In the genomic region with DNA sequence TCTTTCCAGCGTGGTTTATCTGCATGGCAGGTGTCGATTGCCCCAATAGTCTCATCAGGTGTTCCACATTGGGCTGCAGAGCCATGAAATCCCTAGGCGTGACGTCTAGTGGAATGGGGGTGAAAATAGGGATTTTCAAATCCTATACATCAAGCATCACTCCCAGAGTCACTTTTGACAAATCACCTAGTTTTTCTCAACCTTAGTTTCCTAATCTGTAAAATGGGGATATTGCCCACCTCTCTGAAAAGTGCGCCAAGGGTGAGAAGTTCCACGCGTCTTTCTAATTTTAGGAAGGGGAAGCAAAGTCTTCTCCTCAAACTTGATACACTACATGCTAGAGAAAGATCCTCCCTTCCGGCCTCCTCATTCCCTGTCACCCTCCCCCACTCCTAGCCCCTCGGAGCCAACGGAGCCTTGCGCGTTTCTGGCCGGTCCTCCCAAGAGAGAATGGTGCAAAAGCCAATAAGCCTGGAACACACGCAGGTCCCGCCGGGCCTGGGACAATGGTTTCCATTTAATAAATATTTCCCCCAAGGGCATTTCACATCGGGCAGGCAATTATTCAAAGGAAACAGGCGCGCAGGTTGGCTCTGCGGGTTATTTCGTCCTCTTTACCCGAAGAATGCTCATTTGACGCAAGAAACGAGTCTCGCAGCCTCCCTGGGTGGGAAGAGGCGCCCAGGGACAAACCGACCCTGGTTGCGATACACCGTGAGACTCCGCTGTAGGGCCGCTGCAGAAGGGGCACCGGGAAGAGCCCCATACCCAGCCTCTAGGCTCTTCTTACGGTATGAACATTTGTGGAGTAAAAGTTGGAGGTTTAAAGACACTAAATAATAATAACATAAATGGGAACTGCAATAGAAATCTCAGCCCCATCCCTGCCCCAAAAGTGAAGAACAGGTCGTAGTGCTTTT, we compare ENCODE assay signal across 20 cellular contexts. TPM values are rescaled to one million over a fixed set of nuclear protein-coding genes. Genes with fewer than 3 reads are reported as not detected.
DNase-seq lines count a peak whose midpoint lies in the region; ATAC-seq and TF ChIP-seq lines count a peak whose summit lies in the region.
"Had no signal": no experiment of that assay in that cellular context is flagged by ENCODE, and none has a peak within 500 bp of the region (broad histone marks: within the 10 kb centered on the region; RNA-seq: fewer than 3 reads in every experiment).

No MANE protein-coding gene starts in this region.

- H3K27me3 Mint-ChIP-seq in brain (peaks cover 99% of the 10 kb centered on the region), mesothelial cell of epicardium (ENCODE audit: low read depth) (peaks cover 99% of the 10 kb centered on the region)

- ATAC-seq in heart left ventricle (no peak), GM21786 (IDR thresholded peaks at IDR 0.05; ENCODE audit: unreplicated experiment) (no peak)

- no peaks in the 10 kb centered on the region for H3K36me3 ChIP-seq in heart left ventricle
- H3K36me3 ChIP-seq: ascending aorta, left lung, pancreas had no signal

- no peaks in the 10 kb centered on the region for H3K36me3 Mint-ChIP-seq in brain
- no peaks in the 10 kb centered on the region for H3K36me3 Mint-ChIP-seq in mesothelial cell of epicardium

- DNase-seq in AG08396 (ENCODE audit: low spot score) = peak; percentile 3
- DNase-seq in ELF-1 (ENCODE audit: low read depth, low spot score) = peak; percentile 31
- no peak for DNase-seq in mesothelial cell of epicardium (ENCODE audit: low spot score in 2 of 2, unreplicated experiment in 2 of 2)
- DNase-seq in iPS-NIHi11 (ENCODE audit: low spot score) = no peak
- DNase-seq in heart left ventricle = no peak
- DNase-seq: activated effector memory CD4-positive, alpha-beta T cell treated with anti-CD3 and anti-CD28 coated beads, Interleukin-2, amount 50 U/mL, for 16 hours; AML-193; NCI-H1694 treated with DMSO at 0.1 percent for 48 hours; NCI-H446 treated with DMSO at 0.1 percent for 48 hours; SHP77 treated with DMSO at 0.1 percent for 48 hours; stimulated activated CD4-positive, alpha-beta T cell treated with anti-CD3 and anti-CD28 coated beads, Interleukin-4, amount 100 ng/mL, for 4 hours; stimulated activated CD8-positive, alpha-beta memory T cell treated with anti-CD3 and anti-CD28 coated beads, Interleukin-4, amount 100 ng/mL, for 48 hours; T-helper 2 cell; testis had no signal

- H3K4me3 Mint-ChIP-seq in brain (peak overlapping the region; percentile 78 to 84 (median 83)), mesothelial cell of epicardium (peak overlapping the region; percentile 63)

- H3K9me3 ChIP-seq in heart left ventricle = no peaks in the 10 kb centered on the region
- H3K9me3 ChIP-seq: ascending aorta, left lung, pancreas, testis had no signal

- no peak overlapping the region for H3K4me3 ChIP-seq in heart left ventricle
- H3K4me3 ChIP-seq: testis had no signal

- 3 to 5% (median 4%) methylated on average over 34 of the region's 34 CpGs for WGBS in heart left ventricle, 4 donors

- no peak for TF ChIP-seq POLR2A in heart left ventricle (IDR thresholded peaks at IDR 0.05)

- peaks cover 0 to 33% (median 5%) of the 10 kb centered on the region in 12 donors for H3K4me1 ChIP-seq in heart left ventricle

- intact Hi-C loops in heart left ventricle (cut with DNase I) = no loop called here

- peaks cover 58% of the 10 kb centered on the region for H3K4me1 Mint-ChIP-seq in brain
- peaks cover 26% of the 10 kb centered on the region for H3K4me1 Mint-ChIP-seq in mesothelial cell of epicardium

- H3K9me3 Mint-ChIP-seq in brain = peaks cover 0 to 7% (median 0%) of the 10 kb centered on the region in 5 experiments
- no peaks in the 10 kb centered on the region for H3K9me3 Mint-ChIP-seq in mesothelial cell of epicardium

- peaks cover 63 to 98% (median 90%) of the 10 kb centered on the region in 9 donors for H3K27me3 ChIP-seq in heart left ventricle
- H3K27me3 ChIP-seq: ascending aorta, testis had no signal

- H3K27ac Mint-ChIP-seq in brain = peak overlapping the region in 1 of 5 experiments; percentile 8
- no peak overlapping the region for H3K27ac Mint-ChIP-seq in mesothelial cell of epicardium

- no peak overlapping the region for H3K27ac ChIP-seq in heart left ventricle
- H3K27ac ChIP-seq: ascending aorta, left lung, pancreas, skin epidermis, testis had no signal

- TF ChIP-seq CTCF in brain (conservative IDR thresholded peaks at IDR 0.05) (no peak), mesothelial cell of epicardium (IDR thresholded peaks at IDR 0.05; ENCODE audit: unreplicated experiment) (no peak), heart left ventricle (IDR thresholded peaks at IDR 0.05) (no peak)

RNA-seq across cellular contexts. Expression of a gene that starts 1.2 kb away (rescaled TPM):
- polyA plus RNA-seq in brain (ENCODE audit: insufficient read depth, low read depth, low replicate concordance) = 0.15 TPM
- 0.18 to 0.44 TPM (median 0.18 TPM) in 3 replicates for total RNA-seq in mesothelial cell of epicardium
- not detected for total RNA-seq in heart left ventricle
- polyA plus RNA-seq in heart left ventricle = not detected
- total RNA-seq: ascending aorta, left lung, pancreas, testis had no signal
- polyA plus RNA-seq: pancreas had no signal

Comparison
In these comparisons a context has a peak if more than half of its experiments do, and no peak if none do; other contexts are left out.
1. DNase-seq: peak in AG08396 (single experiment) and ELF-1 (single experiment); none in mesothelial cell of epicardium (0 of 2), iPS-NIHi11 (single experiment) and heart left ventricle (0 of 5).